ENCODE assay signal across 27 cellular contexts in the genomic region with DNA sequence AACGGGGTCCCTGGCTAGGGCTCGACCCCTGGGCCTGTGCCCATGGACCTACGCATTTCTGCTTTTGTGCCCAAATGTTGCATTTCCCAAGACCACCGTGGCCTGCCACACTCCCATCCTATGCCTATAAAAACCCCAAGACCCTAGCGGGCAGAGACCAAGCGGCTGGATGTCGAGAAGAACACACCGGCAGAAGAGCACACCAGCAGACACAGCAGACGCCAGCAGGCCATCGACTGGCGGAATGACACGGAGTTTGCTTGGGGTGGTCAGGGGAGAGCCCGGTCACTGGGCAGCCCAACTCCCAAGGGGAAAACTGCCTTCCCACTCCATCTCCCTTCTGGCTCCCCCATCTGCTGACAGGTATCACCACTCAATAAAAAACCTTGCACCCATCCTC. TPM values are rescaled to one million over a fixed set of nuclear protein-coding genes. Genes with fewer than 3 reads are reported as not detected.
"Had no signal": no experiment of that assay in that cellular context is flagged by ENCODE, and none has a peak within 500 bp of the region (broad histone marks: within the 10 kb centered on the region; RNA-seq: fewer than 3 reads in every experiment).

No MANE protein-coding gene starts in this region.

- H3K27me3 Mint-ChIP-seq: dendritic cell treated with granulocyte-macrophage colony-stimulating factor and Interleukin-4, amounts not matched to agents 40 ng/mL and 50 ng/mL, for 4 days had no signal

- H3K27me3 ChIP-seq: colonic mucosa, dorsolateral prefrontal cortex, esophagus muscularis mucosa, esophagus squamous epithelium, gastrocnemius medialis, gastroesophageal sphincter, heart left ventricle, heart right ventricle had no signal

- ATAC-seq: effector memory CD8-positive, alpha-beta T cell; esophagus mucosa; foreskin keratinocyte; gastrocnemius medialis; gastroesophageal sphincter; heart left ventricle; heart right ventricle had no signal

- H3K9me3 Mint-ChIP-seq: dendritic cell treated with granulocyte-macrophage colony-stimulating factor and Interleukin-4, amounts not matched to agents 40 ng/mL and 50 ng/mL, for 4 days; effector memory CD8-positive, alpha-beta T cell; endodermal cell had no signal

- H3K4me1 ChIP-seq: colonic mucosa, esophagus muscularis mucosa, esophagus squamous epithelium, foreskin keratinocyte, gastrocnemius medialis, gastroesophageal sphincter, heart left ventricle had no signal

- H3K27ac Mint-ChIP-seq: dendritic cell treated with granulocyte-macrophage colony-stimulating factor and Interleukin-4, amounts not matched to agents 40 ng/mL and 50 ng/mL, for 4 days; effector memory CD8-positive, alpha-beta T cell; endodermal cell had no signal

- H3K27ac ChIP-seq: colonic mucosa, coronary artery, dorsolateral prefrontal cortex, epithelial cell of prostate, esophagus muscularis mucosa, esophagus squamous epithelium, foreskin keratinocyte, gastrocnemius medialis, gastroesophageal sphincter, heart left ventricle, heart right ventricle had no signal

- H3K9me3 ChIP-seq: colonic mucosa, esophagus muscularis mucosa, esophagus squamous epithelium, gastrocnemius medialis, gastroesophageal sphincter, heart left ventricle, heart right ventricle had no signal

- H3K36me3 ChIP-seq: colonic mucosa, esophagus squamous epithelium had no signal

- H3K4me1 Mint-ChIP-seq: endodermal cell had no signal

- H3K4me3 Mint-ChIP-seq: dendritic cell treated with granulocyte-macrophage colony-stimulating factor and Interleukin-4, amounts not matched to agents 40 ng/mL and 50 ng/mL, for 4 days; effector memory CD8-positive, alpha-beta T cell; endodermal cell had no signal

- H3K4me3 ChIP-seq: colonic mucosa, coronary artery, dorsolateral prefrontal cortex, esophagus muscularis mucosa, esophagus squamous epithelium, gastrocnemius medialis, gastroesophageal sphincter, heart left ventricle, heart right ventricle had no signal

- DNase-seq: colonic mucosa; cortex of kidney; dermis blood vessel endothelial cell; dorsolateral prefrontal cortex; effector CD4-positive, alpha-beta T cell; effector CD8-positive, alpha-beta T cell; effector memory CD4-positive, alpha-beta T cell; effector memory CD8-positive, alpha-beta T cell; erythroblast; esophagus squamous epithelium; foreskin fibroblast; foreskin keratinocyte; foreskin melanocyte; gastrocnemius medialis; glutamatergic neuron; head of caudate nucleus; heart left ventricle; heart right ventricle had no signal

RNA-seq across cellular contexts. Expression of a gene that starts 4.4 kb away (rescaled TPM):
- total RNA-seq: endothelial cell of umbilical vein, esophagus mucosa, fibroblast of villous mesenchyme had no signal
